13 cellular contexts compared by ENCODE assay signal in the genomic region with DNA sequence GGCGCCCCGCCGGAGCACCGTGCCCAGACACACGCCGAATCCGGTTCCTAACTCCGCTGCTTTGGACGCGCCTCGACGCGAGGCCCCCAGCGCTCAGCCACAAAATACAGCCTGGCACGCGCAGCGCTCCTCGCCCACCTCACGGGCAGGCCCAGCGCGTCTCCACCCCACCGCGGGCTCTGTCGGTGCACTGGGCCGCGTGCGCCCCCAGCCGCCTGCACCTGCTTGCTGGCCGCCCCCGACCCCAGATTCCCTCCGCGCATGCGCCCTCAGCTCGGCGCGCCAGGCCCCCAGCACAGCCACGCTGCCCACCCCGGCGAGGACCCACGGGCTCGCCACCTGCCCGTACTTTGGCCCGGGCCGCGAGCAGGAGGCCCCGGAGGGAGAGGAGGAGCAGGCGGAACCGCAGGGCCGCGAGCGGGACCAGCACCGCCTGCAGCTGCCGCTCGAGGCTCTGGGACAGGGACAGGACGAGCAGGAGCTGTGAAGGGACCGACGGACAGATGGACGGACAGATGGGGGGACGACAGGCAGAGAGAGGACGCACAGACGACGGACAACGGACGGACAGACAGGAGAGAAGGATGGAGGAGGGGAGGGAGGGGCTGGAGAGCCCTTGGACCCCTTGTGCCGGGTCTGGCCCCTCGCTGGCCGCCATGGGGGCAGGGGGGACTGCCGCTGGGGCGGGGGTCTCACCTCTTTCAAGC. TPM values are rescaled to one million over a fixed set of nuclear protein-coding genes. Genes with fewer than 3 reads are reported as not detected.
DNase-seq lines count a peak whose midpoint lies in the region; ATAC-seq and TF ChIP-seq lines count a peak whose summit lies in the region.
"Had no signal": no experiment of that assay in that cellular context is flagged by ENCODE, and none has a peak within 500 bp of the region (broad histone marks: within the 10 kb centered on the region; RNA-seq: fewer than 3 reads in every experiment).

No MANE protein-coding gene starts in this region.

- no peak overlapping the region for H3K4me3 ChIP-seq in CD4-positive, CD25-positive, alpha-beta regulatory T cell (ENCODE audit: low read depth, low read length)
- H3K4me3 ChIP-seq in HUES6 (ENCODE audit: low read depth, low read length) (peak overlapping the region; percentile 54), coronary artery (peak overlapping the region; percentile 32), left lung (peak overlapping the region in 1 of 2 donors; percentile 38)
- H3K4me3 ChIP-seq in naive thymus-derived CD4-positive, alpha-beta T cell (ENCODE audit: low read length) = peak overlapping the region; percentile 33

- in situ Hi-C loops in G401 (cut with HindIII; ENCODE audit: low sequenced_read_pairs) = no loop called here

- no peak for DNase-seq in CD4-positive, CD25-positive, alpha-beta regulatory T cell
- DNase-seq in coronary artery (ENCODE audit: low spot score) (no peak), G401 (ENCODE audit: low spot score) (no peak), left lung (no peak), NCI-H446 (lab: John Stamatoyannopoulos, UW) (no peak)
- peak in 3 of 9 donors; percentile 30 to 38 (median 33) for DNase-seq in naive thymus-derived CD4-positive, alpha-beta T cell
- DNase-seq: DND-41, HCEC 1CT, NCI-H187, WERI-Rb-1 had no signal

- H3K9ac ChIP-seq in HUES6 (ENCODE audit: low read length) = no peak overlapping the region

- no peaks in the 10 kb centered on the region for H3K9me3 Mint-ChIP-seq in CD4-positive, CD25-positive, alpha-beta regulatory T cell
- peaks cover 0 to 3% (median 0%) of the 10 kb centered on the region in 11 donors for H3K9me3 Mint-ChIP-seq in naive thymus-derived CD4-positive, alpha-beta T cell

- no peak overlapping the region for H3K27ac ChIP-seq in CD4-positive, CD25-positive, alpha-beta regulatory T cell (ENCODE audit: insufficient read depth, low read length, poor library complexity, severe bottlenecking)
- H3K27ac ChIP-seq in HUES6 (ENCODE audit: low read depth, low read length) (no peak overlapping the region), coronary artery (no peak overlapping the region), left lung (no peak overlapping the region)
- peak overlapping the region; percentile 84 for H3K27ac ChIP-seq in naive thymus-derived CD4-positive, alpha-beta T cell (ENCODE audit: low read depth, low read length)
- H3K27ac ChIP-seq: WERI-Rb-1 had no signal

- POLR2A ChIA-PET in naive thymus-derived CD4-positive, alpha-beta T cell (lab: Charles Lee) = interaction anchor here (0.6 to 1.9 kb wide), 5 partner anchors 20 to 69 kb away, joined by 3 to 17 read pairs (median 5); a partner anchor contains a TSS

- intact Hi-C loops in naive thymus-derived CD4-positive, alpha-beta T cell (cut with micrococcal nuclease) = loop anchor here in 1 of 2 donors (2.0 kb wide), 1 partner anchor 18 kb away; no protein-coding TSS in a partner anchor
- intact Hi-C loops in left lung (cut with DNase I) = no loop called here

- no peak for TF ChIP-seq CTCF in coronary artery (IDR thresholded peaks at IDR 0.05)
- no peak for TF ChIP-seq CTCF in left lung (IDR thresholded peaks at IDR 0.05)

- H3K36me3 ChIP-seq in CD4-positive, CD25-positive, alpha-beta regulatory T cell (ENCODE audit: control insufficient read depth, insufficient read depth, low read length) = no peaks in the 10 kb centered on the region
- H3K36me3 ChIP-seq in HUES6 (ENCODE audit: control insufficient read depth, insufficient read depth, low read length) = peaks cover 10% of the 10 kb centered on the region
- H3K36me3 ChIP-seq in naive thymus-derived CD4-positive, alpha-beta T cell (ENCODE audit: control insufficient read depth in 2 of 3, insufficient read depth in 3 of 3, low read length in 3 of 3) = peaks cover 0 to 4% (median 0%) of the 10 kb centered on the region in 3 experiments
- peaks cover 0 to 16% of the 10 kb centered on the region in 2 donors for H3K36me3 ChIP-seq in left lung

- H3K27me3 Mint-ChIP-seq in CD4-positive, CD25-positive, alpha-beta regulatory T cell = peaks cover 9% of the 10 kb centered on the region
- peaks cover 0 to 12% (median 0%) of the 10 kb centered on the region in 5 donors for H3K27me3 Mint-ChIP-seq in naive thymus-derived CD4-positive, alpha-beta T cell

- no peaks in the 10 kb centered on the region for H3K36me3 Mint-ChIP-seq in CD4-positive, CD25-positive, alpha-beta regulatory T cell
- H3K36me3 Mint-ChIP-seq in naive thymus-derived CD4-positive, alpha-beta T cell = peaks cover 0 to 20% (median 3%) of the 10 kb centered on the region in 5 donors

- CTCF ChIA-PET in naive thymus-derived CD4-positive, alpha-beta T cell (lab: Charles Lee) = no interaction called here

- H3K4me3 Mint-ChIP-seq in CD4-positive, CD25-positive, alpha-beta regulatory T cell = peak overlapping the region; percentile 21 to 78 (median 54)
- peak overlapping the region; percentile 48 to 85 (median 70) for H3K4me3 Mint-ChIP-seq in naive thymus-derived CD4-positive, alpha-beta T cell

- peak; percentile 15 to 25 for ATAC-seq in CD4-positive, CD25-positive, alpha-beta regulatory T cell (ENCODE audit: low read depth in 2 of 2)
- ATAC-seq in naive thymus-derived CD4-positive, alpha-beta T cell = peak; percentile 22
- ATAC-seq in left lung (no peak), HG03045 (IDR thresholded peaks at IDR 0.05; ENCODE audit: unreplicated experiment) (no peak)
- ATAC-seq: Panc1 had no signal

- peaks cover 33% of the 10 kb centered on the region for H3K4me1 ChIP-seq in CD4-positive, CD25-positive, alpha-beta regulatory T cell (ENCODE audit: control insufficient read depth, insufficient read depth, low read length, poor library complexity, severe bottlenecking)
- H3K4me1 ChIP-seq in HUES6 (ENCODE audit: control insufficient read depth, insufficient read depth, low read length) (peaks cover 21% of the 10 kb centered on the region), left lung (peaks cover 0 to 41% of the 10 kb centered on the region in 2 donors)
- H3K4me1 ChIP-seq in naive thymus-derived CD4-positive, alpha-beta T cell (ENCODE audit: control insufficient read depth in 2 of 2, insufficient read depth in 2 of 2, low read length in 2 of 2) = peaks cover 11 to 13% of the 10 kb centered on the region in 2 donors

- no peak overlapping the region for H3K27ac Mint-ChIP-seq in CD4-positive, CD25-positive, alpha-beta regulatory T cell
- H3K27ac Mint-ChIP-seq in naive thymus-derived CD4-positive, alpha-beta T cell = peak overlapping the region in 1 of 9 donors; percentile 39

- no peaks in the 10 kb centered on the region for H3K27me3 ChIP-seq in CD4-positive, CD25-positive, alpha-beta regulatory T cell (ENCODE audit: control insufficient read depth, insufficient read depth, low read length)
- peaks cover 16% of the 10 kb centered on the region for H3K27me3 ChIP-seq in HUES6 (ENCODE audit: control insufficient read depth, insufficient read depth, low read length)
- no peaks in the 10 kb centered on the region for H3K27me3 ChIP-seq in naive thymus-derived CD4-positive, alpha-beta T cell (ENCODE audit: control insufficient read depth in 2 of 2, insufficient read depth in 2 of 2, low read length in 2 of 2)
- H3K27me3 ChIP-seq in left lung = peaks cover 0 to 35% of the 10 kb centered on the region in 2 donors

- H3K9me3 ChIP-seq in CD4-positive, CD25-positive, alpha-beta regulatory T cell (ENCODE audit: control insufficient read depth in 2 of 2, low read length in 2 of 2) = no peaks in the 10 kb centered on the region
- H3K9me3 ChIP-seq in HUES6 (ENCODE audit: control insufficient read depth, insufficient read depth, low read depth, low read length) (no peaks in the 10 kb centered on the region), left lung (peaks cover 0 to 2% of the 10 kb centered on the region in 2 donors)
- no peaks in the 10 kb centered on the region for H3K9me3 ChIP-seq in naive thymus-derived CD4-positive, alpha-beta T cell (ENCODE audit: control insufficient read depth in 2 of 3, low read length in 3 of 3)

- peaks cover 0 to 25% (median 10%) of the 10 kb centered on the region in 4 donors for H3K4me1 Mint-ChIP-seq in CD4-positive, CD25-positive, alpha-beta regulatory T cell
- peaks cover 15 to 35% (median 22%) of the 10 kb centered on the region in 7 donors for H3K4me1 Mint-ChIP-seq in naive thymus-derived CD4-positive, alpha-beta T cell

RNA-seq across cellular contexts. Expression of a gene that starts 5.4 kb away (rescaled TPM):
- 17.8 TPM for total RNA-seq in CD4-positive, CD25-positive, alpha-beta regulatory T cell
- under 1 TPM in 3 of 4 donors, not detected in 1; 0.06 to 0.11 (median 0.08) TPM for polyA plus RNA-seq in CD4-positive, CD25-positive, alpha-beta regulatory T cell
- 10 to 100 TPM; 12.9 to 22.3 (median 16.9) TPM for total RNA-seq in naive thymus-derived CD4-positive, alpha-beta T cell
- polyA plus RNA-seq in naive thymus-derived CD4-positive, alpha-beta T cell = under 1 TPM; 0.26 to 0.30 TPM
- total RNA-seq in G401 (2014; rRNA removed; shearing (Covaris generic)) = 3.1 and 4.3 TPM in 2 replicates
- total RNA-seq in left lung = 10 to 100 TPM; 18.0 to 21.0 TPM

RNA-seq across cellular contexts. Expression of a gene that starts 8.1 kb away (rescaled TPM):
- total RNA-seq in CD4-positive, CD25-positive, alpha-beta regulatory T cell = 26.1 TPM
- 1 to 10 TPM; 5.2 to 9.4 (median 8.7) TPM for polyA plus RNA-seq in CD4-positive, CD25-positive, alpha-beta regulatory T cell
- total RNA-seq in naive thymus-derived CD4-positive, alpha-beta T cell = 10 to 100 TPM; 29.6 to 59.8 (median 40.4) TPM
- 10 to 100 TPM in 1 of 2 donors, 1 to 10 TPM in 1; 5.1 to 15.9 TPM for polyA plus RNA-seq in naive thymus-derived CD4-positive, alpha-beta T cell
- 35.0 and 41.1 TPM in 2 replicates for total RNA-seq in G401 (2014; rRNA removed; shearing (Covaris generic))
- 10 to 100 TPM; 16.9 to 23.5 TPM for total RNA-seq in left lung

RNA-seq across cellular contexts. Expression of a gene that starts 19.9 kb away (rescaled TPM):
- total RNA-seq in CD4-positive, CD25-positive, alpha-beta regulatory T cell = 43.8 TPM
- polyA plus RNA-seq in CD4-positive, CD25-positive, alpha-beta regulatory T cell = 10 to 100 TPM; 26.7 to 38.6 (median 32.0) TPM
- total RNA-seq in naive thymus-derived CD4-positive, alpha-beta T cell = 10 to 100 TPM; 31.6 to 41.9 (median 39.5) TPM
- 10 to 100 TPM; 19.7 to 30.9 TPM for polyA plus RNA-seq in naive thymus-derived CD4-positive, alpha-beta T cell
- 15.0 and 28.2 TPM in 2 replicates for total RNA-seq in G401 (2014; rRNA removed; shearing (Covaris generic))
- total RNA-seq in left lung = 10 to 100 TPM; 30.5 to 44.1 TPM

RNA-seq across cellular contexts. Expression of a gene that starts 23.5 kb away (rescaled TPM):
- 37.1 TPM for total RNA-seq in CD4-positive, CD25-positive, alpha-beta regulatory T cell
- polyA plus RNA-seq in CD4-positive, CD25-positive, alpha-beta regulatory T cell = 100 to 1,000 TPM; 223 to 248 (median 236) TPM
- total RNA-seq in naive thymus-derived CD4-positive, alpha-beta T cell = 10 to 100 TPM; 37.0 to 76.0 (median 73.3) TPM
- polyA plus RNA-seq in naive thymus-derived CD4-positive, alpha-beta T cell = 100 to 1,000 TPM; 203 to 217 TPM
- 19.0 and 25.4 TPM in 2 replicates for total RNA-seq in G401 (2014; rRNA removed; shearing (Covaris generic))
- 10 to 100 TPM; 72.9 to 91.9 TPM for total RNA-seq in left lung

RNA-seq across cellular contexts. Expression of a gene that starts 26.0 kb away (rescaled TPM):
- total RNA-seq in CD4-positive, CD25-positive, alpha-beta regulatory T cell = 5.1 TPM
- polyA plus RNA-seq in CD4-positive, CD25-positive, alpha-beta regulatory T cell = 1 to 10 TPM; 5.6 to 8.7 (median 6.4) TPM
- total RNA-seq in naive thymus-derived CD4-positive, alpha-beta T cell = 10 to 100 TPM in 2 of 5 experiments, 1 to 10 TPM in 3; 7.0 to 12.3 (median 9.5) TPM
- 10 to 100 TPM in 1 of 2 donors, 1 to 10 TPM in 1; 7.5 to 12.4 TPM for polyA plus RNA-seq in naive thymus-derived CD4-positive, alpha-beta T cell
- 57.6 and 60.6 TPM in 2 replicates for total RNA-seq in G401 (2014; rRNA removed; shearing (Covaris generic))
- total RNA-seq in left lung = 10 to 100 TPM; 16.9 to 17.1 TPM

Comparison
In these comparisons a context has a peak if more than half of its experiments do, and no peak if none do; other contexts are left out.
1. ATAC-seq: peak in CD4-positive, CD25-positive, alpha-beta regulatory T cell (2 of 2) and naive thymus-derived CD4-positive, alpha-beta T cell (single experiment); none in left lung (single experiment) and HG03045 (single experiment).